1 cellular context compared by ENCODE assay signal in the genomic region with DNA sequence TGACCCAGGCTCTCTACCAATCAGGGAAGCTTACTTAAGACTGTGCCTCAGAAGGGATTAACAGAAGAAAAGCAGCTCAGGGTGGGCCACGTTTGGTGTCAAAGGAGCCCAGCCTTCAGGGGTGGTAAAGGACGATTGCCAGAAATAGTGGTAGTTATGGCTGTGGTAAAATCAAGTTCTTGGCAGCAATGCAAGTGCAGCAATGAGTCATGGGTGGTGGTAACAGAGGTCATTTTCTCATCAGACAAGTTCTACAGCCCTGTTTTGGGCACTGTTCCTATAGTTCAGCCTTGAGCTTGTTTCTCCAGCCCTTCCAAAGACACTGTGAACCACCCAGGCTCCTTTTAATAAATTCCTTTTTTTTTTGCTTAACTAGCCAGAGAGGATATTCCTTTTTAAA.
TF ChIP-seq lines count a peak whose summit lies in the region.

No MANE protein-coding gene starts in this region.

TF ChIP-seq in IMR-90, 13 proteins besides CTCF, POLR2A, EP300 and RAD21 (continued from another document):
- TF ChIP-seq, protein P1, sequence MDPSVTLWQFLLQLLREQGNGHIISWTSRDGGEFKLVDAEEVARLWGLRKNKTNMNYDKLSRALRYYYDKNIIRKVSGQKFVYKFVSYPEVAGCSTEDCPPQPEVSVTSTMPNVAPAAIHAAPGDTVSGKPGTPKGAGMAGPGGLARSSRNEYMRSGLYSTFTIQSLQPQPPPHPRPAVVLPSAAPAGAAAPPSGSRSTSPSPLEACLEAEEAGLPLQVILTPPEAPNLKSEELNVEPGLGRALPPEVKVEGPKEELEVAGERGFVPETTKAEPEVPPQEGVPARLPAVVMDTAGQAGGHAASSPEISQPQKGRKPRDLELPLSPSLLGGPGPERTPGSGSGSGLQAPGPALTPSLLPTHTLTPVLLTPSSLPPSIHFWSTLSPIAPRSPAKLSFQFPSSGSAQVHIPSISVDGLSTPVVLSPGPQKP (IDR thresholded peaks at IDR 0.05; ENCODE audit: borderline replicate concordance, low read depth, low read length), result no peak
- TF ChIP-seq MXI1 (IDR thresholded peaks at IDR 0.05; ENCODE audit: borderline replicate concordance, low read depth, low read length) (no peak), FOS (IDR thresholded peaks at IDR 0.05; ENCODE audit: low read depth, low read length) (no peak), MAFK (IDR thresholded peaks at IDR 0.05; ENCODE audit: low read depth, low read length) (no peak), BHLHE40 (IDR thresholded peaks at IDR 0.05; ENCODE audit: low read depth, low read length) (no peak), RFX5 (IDR thresholded peaks at IDR 0.05; ENCODE audit: low read depth, low read length) (no peak), NFE2L2 (IDR thresholded peaks at IDR 0.05; ENCODE audit: low read depth, low read length) (no peak), RCOR1 (IDR thresholded peaks at IDR 0.05; ENCODE audit: insufficient replicate concordance, low read length) (no peak), MAZ (IDR thresholded peaks at IDR 0.05; ENCODE audit: borderline replicate concordance, low read depth, low read length) (no peak)
- TF ChIP-seq, protein P2, sequence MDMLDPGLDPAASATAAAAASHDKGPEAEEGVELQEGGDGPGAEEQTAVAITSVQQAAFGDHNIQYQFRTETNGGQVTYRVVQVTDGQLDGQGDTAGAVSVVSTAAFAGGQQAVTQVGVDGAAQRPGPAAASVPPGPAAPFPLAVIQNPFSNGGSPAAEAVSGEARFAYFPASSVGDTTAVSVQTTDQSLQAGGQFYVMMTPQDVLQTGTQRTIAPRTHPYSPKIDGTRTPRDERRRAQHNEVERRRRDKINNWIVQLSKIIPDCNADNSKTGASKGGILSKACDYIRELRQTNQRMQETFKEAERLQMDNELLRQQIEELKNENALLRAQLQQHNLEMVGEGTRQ (IDR thresholded peaks at IDR 0.05; ENCODE audit: low read depth, low read length), result no peak
